8 cellular contexts compared by ENCODE assay signal in genomic region chr16:1292208-1292607, GRCh38. TPM values are rescaled to one million over a fixed set of nuclear protein-coding genes. Genes with fewer than 3 reads are reported as not detected.
"Had no signal": no experiment of that assay in that cellular context is flagged by ENCODE, and none has a peak within 500 bp of the region (broad histone marks: within the 10 kb centered on the region; RNA-seq: fewer than 3 reads in every experiment).

No MANE protein-coding gene starts in this region.

RNA-seq across cellular contexts. Expression of gene TPSD1, which starts 36.3 kb away (rescaled TPM):
- total RNA-seq: OCI-LY7, PC-3, PC-9, RPMI7951, SJCRH30, SJSA1, SK-MEL-5 had no signal
- polyA plus RNA-seq: SK-N-SH had no signal

RNA-seq across cellular contexts. Expression of gene TPSAB1, which starts 51.7 kb away (rescaled TPM):
- total RNA-seq: OCI-LY7, PC-3, PC-9, SJCRH30, SJSA1, SK-MEL-5 had no signal
- polyA plus RNA-seq: SK-N-SH had no signal
